In the genomic region with DNA sequence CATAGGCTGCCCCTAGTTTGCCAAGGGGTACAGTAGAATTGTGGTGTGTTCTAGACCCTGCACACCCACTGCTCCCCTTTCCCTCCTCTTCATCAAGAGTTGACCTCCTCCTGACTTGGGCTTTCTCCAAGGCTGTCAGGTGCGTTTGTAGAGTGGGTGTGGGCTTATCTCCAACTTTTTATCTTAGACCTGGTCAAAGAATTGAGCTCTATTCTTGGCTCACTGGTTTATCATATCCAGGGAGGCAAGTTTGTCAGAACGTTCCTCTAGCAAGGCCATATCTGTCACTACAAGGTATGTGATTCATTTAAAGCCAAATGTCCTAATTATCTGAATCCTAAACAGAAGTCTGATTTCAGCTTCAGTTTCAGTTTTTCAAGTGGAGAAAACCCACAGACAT, we compare ENCODE assay signal across 9 cellular contexts.
DNase-seq lines count a peak whose midpoint lies in the region; ATAC-seq and TF ChIP-seq lines count a peak whose summit lies in the region.
"Had no signal": no experiment of that assay in that cellular context is flagged by ENCODE, and none has a peak within 500 bp of the region (broad histone marks: within the 10 kb centered on the region; RNA-seq: fewer than 3 reads in every experiment).

No MANE protein-coding gene starts in this region.

- TF ChIP-seq POLR2A in adrenal gland (IDR thresholded peaks at IDR 0.05), result no peak

- no peaks in the 10 kb centered on the region for H3K27me3 ChIP-seq in adrenal gland
- no peaks in the 10 kb centered on the region for H3K27me3 ChIP-seq in lower lobe of right lung (ENCODE audit: low read depth)
- H3K27me3 ChIP-seq in tibial artery, result no peaks in the 10 kb centered on the region

- H3K9me3 Mint-ChIP-seq in activated naive CD4-positive, alpha-beta T cell treated with anti-CD3 and anti-CD28 coated beads, Interleukin-2, amount 50 U/mL, for 72 hours, result no peaks in the 10 kb centered on the region
- H3K9me3 Mint-ChIP-seq: immature natural killer cell had no signal

- H3K36me3 ChIP-seq in adrenal gland (replicated peaks in 1 of 2) (no peaks in the 10 kb centered on the region), lower lobe of right lung (no peaks in the 10 kb centered on the region), tibial artery (no peaks in the 10 kb centered on the region)

- WGBS in adrenal gland, 4 donors, result 3 to 7% (median 6%) methylated on average over 2 of the region's 2 CpGs

- H3K27ac Mint-ChIP-seq in activated naive CD4-positive, alpha-beta T cell treated with anti-CD3 and anti-CD28 coated beads, Interleukin-2, amount 50 U/mL, for 72 hours, result no peak overlapping the region

- no peaks in the 10 kb centered on the region for H3K9me3 ChIP-seq in adrenal gland (replicated peaks in 1 of 3)
- no peaks in the 10 kb centered on the region for H3K9me3 ChIP-seq in lower lobe of right lung
- H3K9me3 ChIP-seq in tibial artery, result no peaks in the 10 kb centered on the region

- no peak for DNase-seq in activated naive CD4-positive, alpha-beta T cell treated with anti-CD3 and anti-CD28 coated beads, Interleukin-2, amount 50 U/mL, for 72 hours (ENCODE audit: low spot score in 2 of 2)
- DNase-seq in activated naive CD4-positive, alpha-beta T cell treated with anti-CD3 and anti-CD28 coated beads, Interleukin-2, amount 50 U/mL, for 16 hours, result no peak
- DNase-seq in adrenal gland (peak in 1 of 7 donors; percentile 20), lower lobe of right lung (no peak), tibial artery (no peak), HPDE6-E6E7 (ENCODE audit: extremely low spot score) (no peak)
- DNase-seq: immature natural killer cell had no signal

- peak overlapping the region in 4 of 5 donors; percentile 55 to 81 (median 80) for H3K27ac ChIP-seq in adrenal gland
- peak overlapping the region; percentile 61 for H3K27ac ChIP-seq in lower lobe of right lung
- peak overlapping the region; percentile 40 to 41 for H3K27ac ChIP-seq in tibial artery

- TF ChIP-seq CTCF in adrenal gland (IDR thresholded peaks at IDR 0.05) (no peak), lower lobe of right lung (IDR thresholded peaks at IDR 0.05) (no peak), tibial artery (IDR thresholded peaks at IDR 0.05) (no peak)

- peak overlapping the region in 2 of 4 donors; percentile 10 to 33 for H3K4me3 ChIP-seq in adrenal gland
- H3K4me3 ChIP-seq in lower lobe of right lung, result peak overlapping the region; percentile 34
- H3K4me3 ChIP-seq in tibial artery, result peak overlapping the region; percentile 36 to 42

- ATAC-seq in activated naive CD4-positive, alpha-beta T cell treated with anti-CD3 and anti-CD28 coated beads, Interleukin-2, amount 50 U/mL, for 72 hours, result peak; percentile 18 to 33
- ATAC-seq in lower lobe of right lung (peak in 1 of 2 donors; percentile 2), GM21515 (IDR thresholded peaks at IDR 0.05; ENCODE audit: unreplicated experiment) (no peak), GM21528 (IDR thresholded peaks at IDR 0.05; ENCODE audit: low FRiP score, unreplicated experiment) (no peak)

- H3K4me1 ChIP-seq in adrenal gland (replicated peaks in 1 of 2) (peaks cover 12 to 62% of the 10 kb centered on the region in 2 donors), lower lobe of right lung (peaks cover 57% of the 10 kb centered on the region), tibial artery (peaks cover 0 to 37% (median 17%) of the 10 kb centered on the region in 4 donors)

- intact Hi-C loops in adrenal gland (cut with DNase I), result no loop called here
- intact Hi-C loops in lower lobe of right lung (cut with DNase I), result no loop called here
- intact Hi-C loops in tibial artery (cut with DNase I; ENCODE audit: low total_unique reads), result no loop called here

- peaks cover 0 to 2% of the 10 kb centered on the region in 2 donors for H3K36me3 Mint-ChIP-seq in activated naive CD4-positive, alpha-beta T cell treated with anti-CD3 and anti-CD28 coated beads, Interleukin-2, amount 50 U/mL, for 72 hours

Comparison
In these comparisons a context has a peak if more than half of its experiments do, and no peak if none do; other contexts are left out.
1. ATAC-seq: peak in activated naive CD4-positive, alpha-beta T cell treated with anti-CD3 and anti-CD28 coated beads, Interleukin-2, amount 50 U/mL, for 72 hours (2 of 2); none in GM21515 (single experiment) and GM21528 (single experiment).
2. Peak in every context shown above with its lines, with median percentiles within 50 percentile points of each other: H3K27ac ChIP-seq.